Comparison of ENCODE assay signal across 15 cellular contexts in the genomic region with DNA sequence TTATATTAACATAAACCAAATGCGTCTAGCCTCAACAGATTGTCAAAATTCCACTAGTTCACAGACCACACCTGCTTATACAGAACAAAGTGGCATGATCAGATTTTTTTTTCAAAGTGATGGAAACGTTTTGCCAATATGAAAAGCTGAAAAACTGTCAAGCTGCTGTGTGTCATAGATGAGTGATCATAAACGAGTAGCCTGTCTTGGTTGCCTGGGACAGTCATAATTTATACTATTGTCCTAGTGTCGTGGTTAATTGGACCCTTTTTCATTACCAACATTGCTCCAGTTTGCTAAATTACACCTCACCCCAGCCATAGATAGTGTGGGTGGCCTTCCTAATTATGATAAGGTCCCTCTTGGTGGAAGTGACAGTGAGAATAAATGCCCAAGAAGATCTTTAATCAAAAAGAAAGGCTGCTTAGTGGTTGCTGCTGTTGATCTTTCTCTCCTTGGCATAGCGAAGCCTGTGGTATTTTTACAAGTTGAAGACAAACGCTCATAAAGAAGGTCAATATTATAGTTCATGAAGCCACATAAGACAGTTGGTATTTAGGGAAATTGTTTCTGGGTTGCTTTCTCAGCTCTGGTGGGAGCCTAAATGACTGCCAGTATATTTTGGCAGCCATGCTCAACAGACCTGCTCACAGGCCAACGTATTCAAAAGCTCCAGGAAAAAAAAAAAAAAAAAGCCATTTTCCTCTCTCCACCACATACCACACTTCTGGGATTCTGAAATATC.
DNase-seq lines count a peak whose midpoint lies in the region; ATAC-seq, FAIRE-seq and TF ChIP-seq lines count a peak whose summit lies in the region.
"Had no signal": no experiment of that assay in that cellular context is flagged by ENCODE, and none has a peak within 500 bp of the region (broad histone marks: within the 10 kb centered on the region; RNA-seq: fewer than 3 reads in every experiment).

No MANE protein-coding gene starts in this region.

- no peak overlapping the region for H3K27ac ChIP-seq in kidney (ENCODE audit: low read depth in 2 of 2, low read length in 2 of 2)
- H3K27ac ChIP-seq: SJSA1 had no signal

- ATAC-seq in activated CD8-positive, alpha-beta T cell treated with anti-CD3 and anti-CD28 coated beads for 36 hours = no peak
- no peak for ATAC-seq in esophagus mucosa
- ATAC-seq in activated naive CD8-positive, alpha-beta T cell treated with anti-CD3 and anti-CD28 coated beads, Interleukin-2, amount 50 U/mL, for 24 hours = no peak

- H3K27ac Mint-ChIP-seq in mesothelial cell of epicardium = peak overlapping the region; percentile 61
- no peak overlapping the region for H3K27ac Mint-ChIP-seq in activated CD8-positive, alpha-beta T cell treated with anti-CD3 and anti-CD28 coated beads for 36 hours
- H3K27ac Mint-ChIP-seq in activated naive CD8-positive, alpha-beta T cell treated with anti-CD3 and anti-CD28 coated beads, Interleukin-2, amount 50 U/mL, for 24 hours = no peak overlapping the region
- H3K27ac Mint-ChIP-seq: CD8-positive, alpha-beta memory T cell had no signal

- H3K27me3 Mint-ChIP-seq in mesothelial cell of epicardium (ENCODE audit: low read depth) = no peaks in the 10 kb centered on the region
- H3K27me3 Mint-ChIP-seq in activated CD8-positive, alpha-beta T cell treated with anti-CD3 and anti-CD28 coated beads for 36 hours = no peaks in the 10 kb centered on the region
- H3K27me3 Mint-ChIP-seq in activated naive CD8-positive, alpha-beta T cell treated with anti-CD3 and anti-CD28 coated beads, Interleukin-2, amount 50 U/mL, for 24 hours = no peaks in the 10 kb centered on the region
- H3K27me3 Mint-ChIP-seq: CD8-positive, alpha-beta memory T cell had no signal

- H3K9ac ChIP-seq in kidney (ENCODE audit: low read length in 2 of 2) = no peak overlapping the region

- CTCF ChIA-PET in activated CD8-positive, alpha-beta T cell treated with anti-CD3 and anti-CD28 coated beads for 36 hours (lab: Charles Lee) = no interaction called here

- intact Hi-C loops in activated CD8-positive, alpha-beta T cell treated with anti-CD3 and anti-CD28 coated beads for 36 hours (cut with micrococcal nuclease) = no loop called here
- intact Hi-C loops in kidney (cut with DNase I) = no loop called here

- H3K4me1 Mint-ChIP-seq in mesothelial cell of epicardium = peaks cover 23% of the 10 kb centered on the region
- H3K4me1 Mint-ChIP-seq in activated CD8-positive, alpha-beta T cell treated with anti-CD3 and anti-CD28 coated beads for 36 hours (ENCODE audit: low read depth) = no peaks in the 10 kb centered on the region
- no peaks in the 10 kb centered on the region for H3K4me1 Mint-ChIP-seq in activated naive CD8-positive, alpha-beta T cell treated with anti-CD3 and anti-CD28 coated beads, Interleukin-2, amount 50 U/mL, for 24 hours
- H3K4me1 Mint-ChIP-seq: CD8-positive, alpha-beta memory T cell had no signal

- H3K4me1 ChIP-seq in kidney (ENCODE audit: control insufficient read depth in 1 of 2, insufficient read depth in 1 of 2, low read depth in 1 of 2, low read length in 2 of 2) = no peaks in the 10 kb centered on the region
- H3K4me1 ChIP-seq: SJSA1 had no signal

- H3K4me3 ChIP-seq in kidney (ENCODE audit: low read length in 2 of 2) = no peak overlapping the region
- H3K4me3 ChIP-seq: SJSA1 had no signal

- H3K4me3 Mint-ChIP-seq in mesothelial cell of epicardium = no peak overlapping the region
- no peak overlapping the region for H3K4me3 Mint-ChIP-seq in activated CD8-positive, alpha-beta T cell treated with anti-CD3 and anti-CD28 coated beads for 36 hours
- H3K4me3 Mint-ChIP-seq in activated naive CD8-positive, alpha-beta T cell treated with anti-CD3 and anti-CD28 coated beads, Interleukin-2, amount 50 U/mL, for 24 hours = no peak overlapping the region
- H3K4me3 Mint-ChIP-seq: CD8-positive, alpha-beta memory T cell had no signal

- H3K9me3 ChIP-seq in kidney (ENCODE audit: control insufficient read depth in 1 of 2, low read length in 2 of 2) = no peaks in the 10 kb centered on the region
- H3K9me3 ChIP-seq: SJSA1 had no signal

- TF ChIP-seq CTCF in mesothelial cell of epicardium (IDR thresholded peaks at IDR 0.05; ENCODE audit: unreplicated experiment) = no peak
- TF ChIP-seq CTCF in activated CD8-positive, alpha-beta T cell treated with anti-CD3 and anti-CD28 coated beads for 36 hours (IDR thresholded peaks at IDR 0.05) = no peak
- TF ChIP-seq CTCF in kidney (IDR thresholded peaks at IDR 0.05; ENCODE audit: borderline replicate concordance, extremely low read depth, insufficient read depth) = no peak

- H3K9me3 Mint-ChIP-seq in mesothelial cell of epicardium = peaks cover 7% of the 10 kb centered on the region
- H3K9me3 Mint-ChIP-seq in activated CD8-positive, alpha-beta T cell treated with anti-CD3 and anti-CD28 coated beads for 36 hours = peaks cover 4% of the 10 kb centered on the region
- peaks cover 7% of the 10 kb centered on the region for H3K9me3 Mint-ChIP-seq in activated naive CD8-positive, alpha-beta T cell treated with anti-CD3 and anti-CD28 coated beads, Interleukin-2, amount 50 U/mL, for 24 hours

- DNase-seq in Caki2 (ENCODE audit: low read depth) (peak; percentile 18), M059J (ENCODE audit: low read depth) (peak; percentile 18), SK-MEL-5 (ENCODE audit: low read depth, low spot score) (peak; percentile 8), mesothelial cell of epicardium (ENCODE audit: low spot score in 2 of 2, unreplicated experiment in 2 of 2) (no peak), kidney (no peak)
- DNase-seq in activated CD8-positive, alpha-beta T cell treated with anti-CD3 and anti-CD28 coated beads for 36 hours = no peak
- no peak for DNase-seq in activated naive CD8-positive, alpha-beta T cell treated with anti-CD3 and anti-CD28 coated beads, Interleukin-2, amount 50 U/mL, for 24 hours
- DNase-seq: CD8-positive, alpha-beta memory T cell; EL; KG1; NCI-H1436; NCI-H524 had no signal

- POLR2A ChIA-PET in activated CD8-positive, alpha-beta T cell treated with anti-CD3 and anti-CD28 coated beads for 36 hours (lab: Charles Lee) = no interaction called here

- no peak for FAIRE-seq in kidney (lab: Jason Lieb, UNC)
- FAIRE-seq: H54 had no signal

- in situ Hi-C loops in Caki2 (cut with HindIII; ENCODE audit: low pct_unique_long_range_greater_than_20kb, low sequenced_read_pairs) = no loop called here
- in situ Hi-C loops in SK-MEL-5 (cut with HindIII; ENCODE audit: low pct_unique_long_range_greater_than_20kb, low sequenced_read_pairs) = no loop called here

- no peaks in the 10 kb centered on the region for H3K36me3 ChIP-seq in kidney (ENCODE audit: control insufficient read depth in 1 of 2, insufficient read depth in 2 of 2, low read length in 2 of 2)
- H3K36me3 ChIP-seq: SJSA1 had no signal

- H3K36me3 Mint-ChIP-seq in mesothelial cell of epicardium = no peaks in the 10 kb centered on the region
- H3K36me3 Mint-ChIP-seq in activated CD8-positive, alpha-beta T cell treated with anti-CD3 and anti-CD28 coated beads for 36 hours (ENCODE audit: low read depth) = no peaks in the 10 kb centered on the region
- no peaks in the 10 kb centered on the region for H3K36me3 Mint-ChIP-seq in activated naive CD8-positive, alpha-beta T cell treated with anti-CD3 and anti-CD28 coated beads, Interleukin-2, amount 50 U/mL, for 24 hours (ENCODE audit: low read depth)
- H3K36me3 Mint-ChIP-seq: CD8-positive, alpha-beta memory T cell had no signal

Comparison
In these comparisons a context has a peak if more than half of its experiments do, and no peak if none do; other contexts are left out.
1. DNase-seq: peak in Caki2 (single experiment), M059J (single experiment) and SK-MEL-5 (single experiment); none in mesothelial cell of epicardium (0 of 2), activated CD8-positive, alpha-beta T cell treated with anti-CD3 and anti-CD28 coated beads for 36 hours (single experiment), kidney (single experiment) and activated naive CD8-positive, alpha-beta T cell treated with anti-CD3 and anti-CD28 coated beads, Interleukin-2, amount 50 U/mL, for 24 hours (single experiment).